ENCODE assay signal across 1 cellular context in the genomic region with DNA sequence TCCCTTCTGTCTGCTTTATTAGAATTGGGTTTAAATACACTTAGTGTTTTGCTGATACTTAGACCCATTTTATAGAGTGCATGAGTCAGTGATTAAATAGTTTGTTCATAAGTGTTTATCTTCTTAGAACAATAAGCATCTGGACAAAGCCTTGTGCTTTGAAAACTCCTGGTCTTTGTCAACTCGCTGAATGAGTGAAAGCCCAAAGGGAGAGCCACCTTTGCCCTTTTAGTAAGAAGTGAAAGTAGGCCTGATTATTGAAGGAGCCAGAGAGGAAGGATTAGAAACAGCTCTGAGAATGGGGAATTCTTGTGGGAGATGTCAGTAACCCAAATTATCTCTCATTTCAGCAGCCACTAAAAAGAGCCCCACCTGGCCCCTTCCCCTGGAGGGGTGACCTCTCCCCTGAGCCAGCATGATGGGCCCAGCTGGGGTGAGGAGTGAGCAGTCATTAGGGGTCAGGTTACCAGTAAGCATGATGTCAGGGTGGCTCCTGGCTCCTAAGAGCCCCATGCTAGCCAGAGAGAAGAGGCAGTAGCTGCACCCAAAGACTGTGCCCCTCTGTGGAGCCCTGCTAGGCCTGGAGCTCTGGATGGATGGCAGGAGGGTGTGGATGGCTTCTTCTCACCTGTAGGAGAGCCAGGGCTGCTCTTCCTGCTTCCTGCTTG.
TF ChIP-seq lines count a peak whose summit lies in the region.

No MANE protein-coding gene starts in this region.

TF ChIP-seq in IMR-90, 13 proteins besides CTCF, POLR2A, EP300 and RAD21:
- TF ChIP-seq, protein P1, sequence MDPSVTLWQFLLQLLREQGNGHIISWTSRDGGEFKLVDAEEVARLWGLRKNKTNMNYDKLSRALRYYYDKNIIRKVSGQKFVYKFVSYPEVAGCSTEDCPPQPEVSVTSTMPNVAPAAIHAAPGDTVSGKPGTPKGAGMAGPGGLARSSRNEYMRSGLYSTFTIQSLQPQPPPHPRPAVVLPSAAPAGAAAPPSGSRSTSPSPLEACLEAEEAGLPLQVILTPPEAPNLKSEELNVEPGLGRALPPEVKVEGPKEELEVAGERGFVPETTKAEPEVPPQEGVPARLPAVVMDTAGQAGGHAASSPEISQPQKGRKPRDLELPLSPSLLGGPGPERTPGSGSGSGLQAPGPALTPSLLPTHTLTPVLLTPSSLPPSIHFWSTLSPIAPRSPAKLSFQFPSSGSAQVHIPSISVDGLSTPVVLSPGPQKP (IDR thresholded peaks at IDR 0.05; ENCODE audit: borderline replicate concordance, low read depth, low read length), result no peak
- TF ChIP-seq MAFK (IDR thresholded peaks at IDR 0.05; ENCODE audit: low read depth, low read length) (no peak), MAZ (IDR thresholded peaks at IDR 0.05; ENCODE audit: borderline replicate concordance, low read depth, low read length) (no peak), SMC3 (IDR thresholded peaks at IDR 0.05; ENCODE audit: low read depth, low read length) (no peak)
- TF ChIP-seq, protein P2, sequence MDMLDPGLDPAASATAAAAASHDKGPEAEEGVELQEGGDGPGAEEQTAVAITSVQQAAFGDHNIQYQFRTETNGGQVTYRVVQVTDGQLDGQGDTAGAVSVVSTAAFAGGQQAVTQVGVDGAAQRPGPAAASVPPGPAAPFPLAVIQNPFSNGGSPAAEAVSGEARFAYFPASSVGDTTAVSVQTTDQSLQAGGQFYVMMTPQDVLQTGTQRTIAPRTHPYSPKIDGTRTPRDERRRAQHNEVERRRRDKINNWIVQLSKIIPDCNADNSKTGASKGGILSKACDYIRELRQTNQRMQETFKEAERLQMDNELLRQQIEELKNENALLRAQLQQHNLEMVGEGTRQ (IDR thresholded peaks at IDR 0.05; ENCODE audit: low read depth, low read length), result no peak
